ENCODE assay signal across 12 cellular contexts in genomic region chr10:31064334-31064733, GRCh38. TPM values are rescaled to one million over a fixed set of nuclear protein-coding genes. Genes with fewer than 3 reads are reported as not detected.
DNase-seq lines count a peak whose midpoint lies in the region; ATAC-seq and TF ChIP-seq lines count a peak whose summit lies in the region.
"Had no signal": no experiment of that assay in that cellular context is flagged by ENCODE, and none has a peak within 500 bp of the region (broad histone marks: within the 10 kb centered on the region; RNA-seq: fewer than 3 reads in every experiment).

No MANE protein-coding gene starts in this region.

- H3K4me1 Mint-ChIP-seq in nephron, result peaks cover 46% of the 10 kb centered on the region

- H3K36me3 Mint-ChIP-seq in nephron (ENCODE audit: low read depth), result no peaks in the 10 kb centered on the region
- H3K36me3 Mint-ChIP-seq: natural killer cell treated with Interleukin-12 subunit alpha and Interleukin-12 subunit beta and Interleukin-15 and Interleukin-18, amount 100 ng/mL, for 72 hours had no signal

- H3K27me3 Mint-ChIP-seq in nephron (ENCODE audit: low read depth), result no peaks in the 10 kb centered on the region

- H3K4me1 ChIP-seq in vagina, result peaks cover 23% of the 10 kb centered on the region

- no peak for TF ChIP-seq CTCF in nephron (IDR thresholded peaks at IDR 0.05; ENCODE audit: unreplicated experiment in 3 of 3)
- TF ChIP-seq CTCF in vagina (IDR thresholded peaks at IDR 0.05), result no peak

- peak overlapping the region; percentile 65 for H3K27ac ChIP-seq in vagina

- ATAC-seq in SK-N-SH treated with all-trans-retinoic acid at 6 μM for 48 hours, result peak; percentile 92
- ATAC-seq in HG02642 (IDR thresholded peaks at IDR 0.05; ENCODE audit: poor library complexity, unreplicated experiment), result no peak
- ATAC-seq in GM21717 (IDR thresholded peaks at IDR 0.05; ENCODE audit: unreplicated experiment), result no peak

- H3K27ac Mint-ChIP-seq in nephron, result peak overlapping the region; percentile 43 to 100 (median 90)
- H3K27ac Mint-ChIP-seq: natural killer cell treated with Interleukin-12 subunit alpha and Interleukin-12 subunit beta and Interleukin-15 and Interleukin-18, amount 100 ng/mL, for 72 hours had no signal

- DNase-seq in fibroblast of gingiva (ENCODE audit: low read depth), result peak; percentile 91
- no peak for DNase-seq in vagina (ENCODE audit: extremely low spot score in 2 of 2)
- DNase-seq in NCI-H128 (lab: John Stamatoyannopoulos, UW; ENCODE audit: unreplicated experiment), result no peak
- DNase-seq: central memory CD4-positive, alpha-beta T cell; GDM1; NCI-H1417; T-helper 9 cell had no signal

- peak overlapping the region in 1 of 3 experiments; percentile 17 for H3K4me3 Mint-ChIP-seq in nephron
- H3K4me3 Mint-ChIP-seq: natural killer cell treated with Interleukin-12 subunit alpha and Interleukin-12 subunit beta and Interleukin-15 and Interleukin-18, amount 100 ng/mL, for 72 hours had no signal

- no peaks in the 10 kb centered on the region for H3K36me3 ChIP-seq in vagina

- no peak overlapping the region for H3K4me3 ChIP-seq in vagina

- no peak for TF ChIP-seq POLR2A in vagina (IDR thresholded peaks at IDR 0.05)

- no peaks in the 10 kb centered on the region for H3K9me3 ChIP-seq in vagina

- intact Hi-C loops in vagina (cut with DNase I), result no loop called here

- H3K27me3 ChIP-seq in vagina, result no peaks in the 10 kb centered on the region

- no peaks in the 10 kb centered on the region for H3K9me3 Mint-ChIP-seq in nephron
- H3K9me3 Mint-ChIP-seq: natural killer cell treated with Interleukin-12 subunit alpha and Interleukin-12 subunit beta and Interleukin-15 and Interleukin-18, amount 100 ng/mL, for 72 hours had no signal

TF ChIP-seq in SK-N-SH treated with all-trans-retinoic acid at 6 μM for 48 hours, 23 proteins besides CTCF, POLR2A, EP300 and RAD21:
- TF ChIP-seq ZFP30 (CRISPR knock-in tag; IDR thresholded peaks at IDR 0.05) (no peak), ZNF70 (CRISPR knock-in tag; IDR thresholded peaks at IDR 0.05) (no peak), OSR1 (CRISPR knock-in tag; IDR thresholded peaks at IDR 0.05) (no peak), GLIS3 (CRISPR knock-in tag; IDR thresholded peaks at IDR 0.05) (no peak)

RNA-seq across cellular contexts. Expression of gene ZNF438, which starts 32.7 kb away (rescaled TPM):
- total RNA-seq in vagina, result 11.8 TPM
